32 cellular contexts compared by ENCODE assay signal in the genomic region with DNA sequence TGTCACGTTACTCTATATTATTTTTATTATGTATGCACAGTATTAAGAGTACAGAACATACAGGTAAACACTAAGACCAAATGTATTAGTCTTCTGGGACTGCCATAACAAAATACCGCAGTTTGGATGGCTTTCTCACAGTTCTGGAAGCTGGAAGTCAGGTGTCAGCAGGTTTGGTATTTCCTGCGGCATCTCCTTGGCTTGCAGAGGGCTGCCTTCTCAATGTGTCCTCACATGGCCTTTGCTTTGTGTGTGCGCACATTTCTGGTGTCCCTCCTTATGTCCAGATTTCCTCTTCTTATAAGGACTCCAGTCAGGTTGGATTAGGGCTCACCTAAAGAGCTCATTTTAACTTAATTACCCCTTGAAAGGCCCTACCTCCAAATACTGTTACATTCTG.
"Had no signal": no experiment of that assay in that cellular context is flagged by ENCODE, and none has a peak within 500 bp of the region (broad histone marks: within the 10 kb centered on the region; RNA-seq: fewer than 3 reads in every experiment).

No MANE protein-coding gene starts in this region.

- FAIRE-seq: astrocyte, TTC549 had no signal

- H3K4me3 ChIP-seq: adrenal gland, body of pancreas, breast epithelium had no signal

- DNase-seq: activated B cell treated with CpG ODN at 0.5 μM for 24 hours; activated CD4-positive, alpha-beta memory T cell treated with anti-CD3 and anti-CD28 coated beads for 36 hours; activated CD4-positive, alpha-beta T cell treated with anti-CD3 and anti-CD28 coated beads for 4 hours; activated CD4-positive, alpha-beta T cell treated with anti-CD3 and anti-CD28 coated beads, Interleukin-2, amount 10 ng/mL, durations not matched to agents 24 days and 14 days; activated CD4-positive, alpha-beta T cell treated with anti-CD3 and anti-CD28 coated beads, Interleukin-2, amount 50 U/mL, for 1 hour; activated CD4-positive, alpha-beta T cell treated with anti-CD3 and anti-CD28 coated beads, Interleukin-2, amount 50 U/mL, for 4 hours; activated CD4-positive, CD25-positive, alpha-beta regulatory T cell treated with anti-CD3 and anti-CD28 coated beads, Interleukin-2, amount 50 U/mL, for 72 hours; activated CD8-positive, alpha-beta memory T cell treated with anti-CD3 and anti-CD28 coated beads, Interleukin-2, amount 50 U/mL, for 4 hours; activated CD8-positive, alpha-beta T cell treated with anti-CD3 and anti-CD28 coated beads for 36 hours; activated effector memory CD4-positive, alpha-beta T cell treated with anti-CD3 and anti-CD28 coated beads, Interleukin-2, amount 50 U/mL, for 16 hours; activated gamma-delta T cell treated with Interleukin-2 at 50 U/mL for 16 hours; activated naive CD4-positive, alpha-beta T cell; activated naive CD4-positive, alpha-beta T cell treated with anti-CD3 and anti-CD28 coated beads for 36 hours; activated naive CD4-positive, alpha-beta T cell treated with anti-CD3 and anti-CD28 coated beads, Interleukin-2, amount 50 U/mL, for 16 hours; activated naive CD8-positive, alpha-beta T cell treated with anti-CD3 and anti-CD28 coated beads for 36 hours; activated T-cell treated with anti-CD3 and anti-CD28 coated beads for 4 hours; activated T-cell treated with anti-CD3 and anti-CD28 coated beads, Interleukin-2, amount 50 U/mL, for 1 hour; activated T-cell treated with anti-CD3 and anti-CD28 coated beads, Interleukin-2, amount 50 U/mL, for 4 hours; activated T-cell treated with anti-CD3 and anti-CD28 coated beads, Interleukin-2, amount 50 U/mL, for 72 hours; adrenal gland; amniotic stem cell; aorta; body of pancreas; brain microvascular endothelial cell; central memory CD4-positive, alpha-beta T cell; T-helper 1 cell; T-helper 2 cell; T-helper 9 cell had no signal

- H3K9me3 ChIP-seq: adrenal gland, body of pancreas, breast epithelium had no signal

- H3K4me1 ChIP-seq: adrenal gland, body of pancreas, breast epithelium had no signal

- H3K36me3 ChIP-seq: adrenal gland, brain microvascular endothelial cell, breast epithelium had no signal

- H3K27me3 ChIP-seq: adrenal gland, body of pancreas, brain microvascular endothelial cell, breast epithelium had no signal

- H3K27ac ChIP-seq: adrenal gland, body of pancreas, brain microvascular endothelial cell, breast epithelium, VCaP had no signal
